18 cellular contexts compared by ENCODE assay signal in the genomic region with DNA sequence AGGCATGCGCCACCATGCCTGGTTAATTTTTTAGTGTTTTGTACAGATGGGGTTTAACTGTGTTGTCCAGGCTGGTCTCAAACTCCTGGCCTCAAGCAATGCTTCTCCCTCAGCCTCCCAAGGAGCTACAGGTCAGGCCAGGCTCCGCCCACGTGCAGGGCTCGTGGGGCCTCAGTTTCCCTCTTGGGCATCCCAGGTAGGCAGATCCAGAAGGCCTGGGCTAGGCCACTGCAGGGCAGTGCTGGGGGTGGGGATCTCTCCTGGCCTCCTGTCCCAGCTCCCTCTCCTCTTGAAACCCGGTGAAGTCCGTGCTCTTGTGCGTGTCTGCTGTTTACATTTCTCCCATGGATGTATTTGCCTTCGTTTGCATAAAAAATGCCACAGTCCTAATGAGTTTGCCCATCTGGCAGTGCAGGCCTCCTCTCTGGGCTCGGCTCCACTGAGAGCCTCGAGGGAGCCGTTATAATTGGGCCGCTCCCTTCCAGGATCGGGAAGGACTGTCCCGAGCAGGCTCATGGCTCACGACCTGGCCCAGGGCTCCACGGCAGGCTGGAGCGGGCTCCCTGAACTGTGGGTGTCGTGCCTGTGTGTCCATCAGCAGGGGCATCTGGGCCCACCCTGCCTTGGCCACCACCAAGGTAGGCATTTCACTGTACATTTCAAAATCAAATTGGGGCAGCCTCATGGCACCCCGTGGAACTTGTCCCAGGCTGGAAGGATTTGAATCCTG.
"Had no signal": no experiment of that assay in that cellular context is flagged by ENCODE, and none has a peak within 500 bp of the region (broad histone marks: within the 10 kb centered on the region; RNA-seq: fewer than 3 reads in every experiment).

No MANE protein-coding gene starts in this region.

- H3K4me1 ChIP-seq: gastroesophageal sphincter, neural progenitor cell, thyroid gland had no signal

- H3K9ac ChIP-seq: neural progenitor cell had no signal

- H2AFZ ChIP-seq: neural progenitor cell had no signal

- H3K4me2 ChIP-seq: neural progenitor cell had no signal

- H3K27ac ChIP-seq: epithelial cell of prostate, gastroesophageal sphincter, neural progenitor cell, ovary, thyroid gland had no signal

- ATAC-seq: activated CD8-positive, alpha-beta memory T cell treated with anti-CD3 and anti-CD28 coated beads, Interleukin-2, amount 10 ng/mL, durations not matched to agents 7 days and 5 days; gastroesophageal sphincter; left lobe of liver; stimulated activated effector memory CD8-positive, alpha-beta T cell treated with anti-CD3 and anti-CD28 coated beads, Interleukin-12 subunit alpha, Interleukin-12 subunit beta, amount 100 ng/mL, for 72 hours had no signal

- H3K27me3 ChIP-seq: neural progenitor cell, ovary, thyroid gland had no signal

- FAIRE-seq: astrocyte, bronchial epithelial cell, urothelium cell line had no signal

- H3K36me3 ChIP-seq: gastroesophageal sphincter, neural progenitor cell, ovary, thyroid gland had no signal

- H3K4me3 ChIP-seq: gastroesophageal sphincter, neural progenitor cell, ovary, thyroid gland had no signal

- H3K9me3 ChIP-seq: gastroesophageal sphincter, ovary, thyroid gland had no signal

- DNase-seq: activated CD4-positive, alpha-beta memory T cell treated with anti-CD3 and anti-CD28 coated beads for 36 hours; activated CD4-positive, CD25-positive, alpha-beta regulatory T cell treated with anti-CD3 and anti-CD28 coated beads, Interleukin-2, amount 50 U/mL, for 72 hours; activated CD8-positive, alpha-beta memory T cell treated with anti-CD3 and anti-CD28 coated beads, Interleukin-2, amount 10 ng/mL, durations not matched to agents 7 days and 5 days; activated naive CD4-positive, alpha-beta T cell treated with anti-CD3 and anti-CD28 coated beads, Interleukin-2, amount 50 U/mL, for 16 hours; activated T-cell treated with anti-CD3 and anti-CD28 coated beads, Interleukin-2, amount 50 U/mL, for 24 hours; islet precursor cell; naive B cell; ovary; T-helper 9 cell; thyroid gland had no signal
